1 cellular context compared by ENCODE assay signal in the genomic region with DNA sequence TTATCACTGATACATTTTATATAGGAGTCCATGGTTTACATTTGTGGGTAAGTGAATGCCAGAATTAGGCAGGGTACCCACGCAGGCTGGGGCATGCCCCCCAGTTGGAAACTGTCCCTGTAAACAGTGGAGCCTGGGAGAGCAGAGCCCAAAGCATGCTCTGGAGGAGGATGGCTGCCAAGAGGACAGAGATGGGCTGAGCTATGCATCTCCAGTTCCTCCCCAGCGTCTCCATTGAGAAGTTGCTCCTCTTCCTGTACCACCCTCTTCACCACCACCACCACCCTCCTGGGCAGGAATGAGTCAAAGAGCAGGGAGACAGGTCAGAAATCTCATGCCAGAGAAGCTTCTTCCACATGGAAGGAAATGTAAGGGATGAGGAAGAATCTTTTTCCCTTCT.
TF ChIP-seq lines count a peak whose summit lies in the region.

No MANE protein-coding gene starts in this region.

TF ChIP-seq in SK-N-SH treated with all-trans-retinoic acid at 6 μM for 48 hours, 23 proteins besides CTCF, POLR2A, EP300 and RAD21 (continued from another document):
- TF ChIP-seq POU6F1 (CRISPR knock-in tag; IDR thresholded peaks at IDR 0.05; ENCODE audit: borderline replicate concordance, low read depth) = no peak
- no peak for TF ChIP-seq PPARA (CRISPR knock-in tag; IDR thresholded peaks at IDR 0.05; ENCODE audit: borderline replicate concordance)
- no peak for TF ChIP-seq ZC3H10 (CRISPR knock-in tag; IDR thresholded peaks at IDR 0.05)
- TF ChIP-seq ZNF70 (CRISPR knock-in tag; IDR thresholded peaks at IDR 0.05) = no peak
- TF ChIP-seq ESRRG (CRISPR knock-in tag; IDR thresholded peaks at IDR 0.05) = no peak
- no peak for TF ChIP-seq TOX (CRISPR knock-in tag; IDR thresholded peaks at IDR 0.05; ENCODE audit: borderline replicate concordance)
- TF ChIP-seq RARB (CRISPR knock-in tag; IDR thresholded peaks at IDR 0.05) = no peak
- no peak for TF ChIP-seq CSDC2 (CRISPR knock-in tag; IDR thresholded peaks at IDR 0.05)
- TF ChIP-seq SNAI2 (CRISPR knock-in tag; IDR thresholded peaks at IDR 0.05) = no peak
- no peak for TF ChIP-seq ZNF8 (CRISPR knock-in tag; IDR thresholded peaks at IDR 0.05)
- no peak for TF ChIP-seq GLIS3 (CRISPR knock-in tag; IDR thresholded peaks at IDR 0.05)
- TF ChIP-seq ZFP30 (CRISPR knock-in tag; IDR thresholded peaks at IDR 0.05) = no peak
- TF ChIP-seq OSR1 (CRISPR knock-in tag; IDR thresholded peaks at IDR 0.05) = no peak
